ENCODE assay signal across 1 cellular context in the genomic region with DNA sequence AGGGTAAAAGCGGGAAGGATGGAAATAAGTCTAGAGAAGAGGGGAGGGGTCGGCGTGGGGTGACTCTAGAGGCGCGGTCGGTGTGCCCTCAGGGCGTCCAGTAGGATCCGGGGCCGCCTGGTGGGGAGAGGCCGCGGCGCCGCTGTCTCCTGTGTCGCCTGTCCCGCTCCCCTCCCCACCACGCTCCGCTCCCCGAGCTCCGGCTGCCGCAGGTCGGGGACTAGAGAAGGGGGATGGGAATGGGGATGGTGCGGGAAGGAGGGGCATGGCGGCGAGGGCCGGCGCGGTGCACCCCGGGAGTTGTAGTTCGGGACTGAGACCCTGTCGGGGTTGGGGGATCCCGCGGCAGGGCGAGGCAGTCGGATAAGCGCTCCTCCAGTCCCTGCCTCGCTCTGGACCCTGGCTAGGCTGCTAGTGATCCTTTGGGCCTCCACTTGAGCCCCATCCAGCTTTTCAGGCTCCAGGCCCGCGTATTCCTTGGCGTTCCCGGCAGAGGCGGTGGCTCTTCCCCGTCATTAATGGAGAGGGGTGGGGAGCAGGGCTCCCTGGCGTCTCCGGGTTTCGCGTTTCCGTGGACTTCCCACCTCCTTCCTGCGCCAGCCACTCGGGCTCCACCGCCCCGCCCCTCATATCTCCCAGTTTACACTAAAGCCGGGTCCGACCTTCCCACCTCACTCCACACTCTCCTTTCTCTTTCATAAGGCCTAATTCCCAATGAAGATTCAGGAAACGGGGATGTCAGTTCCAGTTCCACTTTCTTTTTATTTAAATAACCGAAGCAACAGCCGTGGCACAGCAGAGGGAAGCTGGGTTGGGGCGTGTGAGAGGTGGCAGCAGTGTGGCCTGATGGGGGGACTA.
TF ChIP-seq lines count a peak whose summit lies in the region.

TSS of gene ENTREP3 (minus strand) at position 241 of the 858 bp plus-strand sequence. CDS start 606 bp downstream, outside the sequence.

TF ChIP-seq in H1, 55 proteins besides CTCF, POLR2A, EP300 and RAD21 (continued from another document):
- TF ChIP-seq SAP30 (IDR thresholded peaks at IDR 0.05; ENCODE audit: insufficient read depth, insufficient replicate concordance, low read length) (no peak), NRF1 (IDR thresholded peaks at IDR 0.05; ENCODE audit: low read depth, low read length) (no peak), CBX8 (IDR thresholded peaks at IDR 0.05; ENCODE audit: borderline replicate concordance, low read depth, low read length) (no peak), MAFK (IDR thresholded peaks at IDR 0.05; ENCODE audit: low read depth, low read length) (no peak)
